2 cellular contexts compared by ENCODE assay signal in genomic region chr19:39554701-39555311, GRCh38.
A peak's percentile ranks its signal among the peaks of the same experiment; 100 is the strongest.
TF ChIP-seq lines count a peak whose summit lies in the region.

No MANE protein-coding gene starts in this region.

TF ChIP-seq in HEK293, 187 proteins besides CTCF, POLR2A, EP300 and RAD21:
- TF ChIP-seq MEIS1 (CRISPR knock-in tag; IDR thresholded peaks at IDR 0.05; ENCODE audit: borderline replicate concordance) (no peak), ZFP3 (tag by site-specific recombination; IDR thresholded peaks at IDR 0.05; ENCODE audit: low read depth) (peak; percentile 94)

TF ChIP-seq in H1, 55 proteins besides CTCF, POLR2A, EP300 and RAD21:
- TF ChIP-seq SP1 (IDR thresholded peaks at IDR 0.05; ENCODE audit: low read depth, low read length): no peak
- no peak for TF ChIP-seq TEAD4 (IDR thresholded peaks at IDR 0.05; ENCODE audit: low read depth, low read length)
- no peak for TF ChIP-seq CBX8 (IDR thresholded peaks at IDR 0.05; ENCODE audit: borderline replicate concordance, low read depth, low read length)
- TF ChIP-seq SP4 (IDR thresholded peaks at IDR 0.05; ENCODE audit: low read length): no peak
- no peak for TF ChIP-seq HDAC2 (IDR thresholded peaks at IDR 0.05; ENCODE audit: borderline replicate concordance in 1 of 2, low read depth in 2 of 2, low read length in 2 of 2)
- no peak for TF ChIP-seq RFX5 (IDR thresholded peaks at IDR 0.05; ENCODE audit: borderline replicate concordance, low read depth, low read length)
- TF ChIP-seq CHD1 (IDR thresholded peaks at IDR 0.05; ENCODE audit: low read depth, low read length): no peak
- TF ChIP-seq KDM5A (IDR thresholded peaks at IDR 0.05; ENCODE audit: low read length): no peak
- TF ChIP-seq NRF1 (IDR thresholded peaks at IDR 0.05; ENCODE audit: low read depth, low read length): no peak
- no peak for TF ChIP-seq RBBP5 (IDR thresholded peaks at IDR 0.05; ENCODE audit: borderline replicate concordance, low read depth, low read length)
- no peak for TF ChIP-seq ZNF274 (IDR thresholded peaks at IDR 0.05; ENCODE audit: borderline replicate concordance, extremely low read depth, low read length)
